Comparison of ENCODE assay signal across 8 cellular contexts in the genomic region with DNA sequence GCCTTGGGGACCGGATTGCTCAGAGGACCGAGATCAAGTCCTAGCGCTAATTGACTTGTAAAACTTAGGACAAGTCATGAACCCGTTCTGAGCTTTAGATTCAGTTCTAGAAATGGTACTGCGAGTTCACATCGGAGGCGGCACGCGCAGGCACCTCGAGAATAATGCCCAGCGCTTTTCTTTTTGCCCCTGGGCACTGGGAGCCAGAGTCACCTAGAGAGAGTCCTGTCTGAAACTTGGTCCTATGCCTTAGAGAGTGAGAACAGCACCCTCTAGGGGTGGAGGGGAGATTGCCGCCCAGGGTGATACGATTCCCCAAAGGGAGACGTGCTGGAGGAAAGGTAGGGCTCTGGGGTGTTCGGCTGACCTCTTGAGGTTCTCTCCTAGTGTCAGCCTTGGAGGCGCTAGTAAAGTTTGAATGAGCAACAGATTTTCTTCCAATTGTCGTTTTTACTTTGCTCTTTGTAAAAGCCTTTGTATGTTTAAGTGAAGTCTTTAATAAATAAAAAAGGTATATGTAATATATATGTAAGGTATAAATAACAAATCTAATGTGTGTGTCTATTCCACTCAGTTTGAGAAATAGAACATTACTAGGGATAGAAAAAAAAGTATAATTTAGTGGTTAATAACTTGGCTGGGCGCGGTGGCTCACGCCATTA. TPM values are rescaled to one million over a fixed set of nuclear protein-coding genes. Genes with fewer than 3 reads are reported as not detected.
DNase-seq lines count a peak whose midpoint lies in the region; ATAC-seq and TF ChIP-seq lines count a peak whose summit lies in the region.

No MANE protein-coding gene starts in this region.

- peaks cover 14% of the 10 kb centered on the region for H3F3A ChIP-seq in MM.1S (ENCODE audit: insufficient read depth, low read length)

- H3K9me2 ChIP-seq in MM.1S (replicated peaks; ENCODE audit: insufficient read depth, low read length): no peaks in the 10 kb centered on the region

- ATAC-seq in thoracic aorta (ENCODE audit: insufficient number of reproducible peaks, low FRiP score, low read depth): peak; percentile 80

- DNase-seq in GDM1 (lab: John Stamatoyannopoulos, UW) (peak; percentile 81), MM.1S (peak; percentile 99), SIG-M5 (lab: John Stamatoyannopoulos, UW) (peak; percentile 59), glomerular visceral epithelial cell (ENCODE audit: extremely low spot score) (peak; percentile 89), osteoblast (ENCODE audit: insufficient read length, low spot score, missing footprints) (peak; percentile 97), thoracic aorta (ENCODE audit: low spot score) (peak; percentile 65)
- peak; percentile 89 for DNase-seq in activated naive CD4-positive, alpha-beta T cell treated with Interleukin-2 at 50 U/mL for 16 hours

- peaks cover 32% of the 10 kb centered on the region for H3K79me2 ChIP-seq in MM.1S (ENCODE audit: low read length)
- H3K79me2 ChIP-seq in osteoblast (ENCODE audit: insufficient read depth, low read length): peaks cover 22% of the 10 kb centered on the region

- peak overlapping the region; percentile 96 for H3K4me3 ChIP-seq in HEK293 (ENCODE audit: low read depth, low read length)
- H3K4me3 ChIP-seq in MM.1S (ENCODE audit: low read length): peak overlapping the region; percentile 99
- H3K4me3 ChIP-seq in osteoblast (ENCODE audit: insufficient read depth, low read length): peak overlapping the region; percentile 87
- H3K4me3 ChIP-seq in thoracic aorta: peak overlapping the region; percentile 82

- peak overlapping the region; percentile 97 for H2AFZ ChIP-seq in MM.1S (ENCODE audit: low read length)
- peak overlapping the region; percentile 100 for H2AFZ ChIP-seq in osteoblast (ENCODE audit: low read length)

- H3K4me1 ChIP-seq in HEK293 (ENCODE audit: control insufficient read depth, insufficient read depth, low read length) (no peaks in the 10 kb centered on the region), MM.1S (ENCODE audit: low read length) (no peaks in the 10 kb centered on the region), osteoblast (ENCODE audit: insufficient read depth, low read length) (peaks cover 21% of the 10 kb centered on the region), thoracic aorta (ENCODE audit: control insufficient read depth in 1 of 2, low read depth in 2 of 2) (peaks cover 3 to 11% of the 10 kb centered on the region in 2 donors)

- H3K4me2 ChIP-seq in MM.1S (ENCODE audit: low read depth, low read length) (peak overlapping the region; percentile 98), osteoblast (ENCODE audit: insufficient read depth, low read length) (peak overlapping the region; percentile 100)

- H3K27me3 ChIP-seq in MM.1S (replicated peaks; ENCODE audit: insufficient read depth, low read length) (no peaks in the 10 kb centered on the region), osteoblast (ENCODE audit: insufficient read depth, low read length) (no peaks in the 10 kb centered on the region), thoracic aorta (replicated peaks; ENCODE audit: insufficient read depth) (no peaks in the 10 kb centered on the region)

- peak overlapping the region; percentile 76 for H3K9ac ChIP-seq in MM.1S (ENCODE audit: low read length)

- TF ChIP-seq CTCF in HEK293 (tag by site-specific recombination; IDR thresholded peaks at IDR 0.05) (peak; percentile 73), MM.1S (IDR thresholded peaks at IDR 0.05; ENCODE audit: low read length) (peak; percentile 99), osteoblast (IDR thresholded peaks at IDR 0.05; ENCODE audit: extremely low read depth, low read depth, low read length) (peak; percentile 98), thoracic aorta (IDR thresholded peaks at IDR 0.05) (peak; percentile 89)

- no peaks in the 10 kb centered on the region for H3K9me3 ChIP-seq in HEK293 (ENCODE audit: control insufficient read depth, insufficient read depth, low read depth, low read length)
- no peaks in the 10 kb centered on the region for H3K9me3 ChIP-seq in MM.1S (replicated peaks; ENCODE audit: insufficient read depth, low read length)
- no peaks in the 10 kb centered on the region for H3K9me3 ChIP-seq in osteoblast (ENCODE audit: low read depth, low read length)
- H3K9me3 ChIP-seq in thoracic aorta: no peaks in the 10 kb centered on the region

- POLR2A ChIA-PET in HEK293 (lab: Yijun Ruan, JAX): interaction anchor here (0.8 to 1.0 kb wide), 3 partner anchors 9 to 73 kb away, joined by 3 to 4 read pairs (median 3); a partner anchor contains a TSS

- peaks cover 0 to 8% of the 10 kb centered on the region in 2 experiments; a peak in 1 of 3 replicates for H3K36me3 ChIP-seq in HEK293 (ENCODE audit: control insufficient read depth in 2 of 2, insufficient read depth in 1 of 2, low read length in 2 of 2)
- H3K36me3 ChIP-seq in MM.1S (replicated peaks; ENCODE audit: insufficient read depth, low read length): no peaks in the 10 kb centered on the region
- peaks cover under 1% of the 10 kb centered on the region for H3K36me3 ChIP-seq in osteoblast (ENCODE audit: insufficient read depth, low read length)
- peaks cover 4% of the 10 kb centered on the region for H3K36me3 ChIP-seq in thoracic aorta

- H4K20me1 ChIP-seq in MM.1S (ENCODE audit: insufficient read depth, low read length): no peaks in the 10 kb centered on the region
- H4K20me1 ChIP-seq in osteoblast (ENCODE audit: insufficient read depth, low read length): peaks cover 10% of the 10 kb centered on the region

- CTCF ChIA-PET in HEK293 (lab: Yijun Ruan, JAX): interaction anchor here (0.5 to 1.5 kb wide), 27 partner anchors 9 to 765 kb away, joined by 3 to 6 read pairs (median 3); a partner anchor contains a TSS

- H3K27ac ChIP-seq in HEK293 (ENCODE audit: extremely low read depth, low read depth, low read length): peak overlapping the region; percentile 58; the same call in 1 of the 2 replicates
- H3K27ac ChIP-seq in MM.1S (ENCODE audit: low read length): peak overlapping the region; percentile 86; the same call in 1 of the 2 replicates
- peak overlapping the region; percentile 95 for H3K27ac ChIP-seq in osteoblast (ENCODE audit: low read depth, low read length)
- peak overlapping the region; percentile 18 to 28 for H3K27ac ChIP-seq in thoracic aorta

TF ChIP-seq in HEK293, 187 proteins besides CTCF, POLR2A, EP300 and RAD21 (continues in another document):
- TF ChIP-seq TCF7L2 (IDR thresholded peaks at IDR 0.05; ENCODE audit: borderline replicate concordance, low read depth, low read length) (no peak), ZNF266 (tag by site-specific recombination; IDR thresholded peaks at IDR 0.05; ENCODE audit: low read depth) (no peak), ZNF274 (IDR thresholded peaks at IDR 0.05; ENCODE audit: low read length) (no peak), ZNF274 (tag by site-specific recombination; IDR thresholded peaks at IDR 0.05; ENCODE audit: borderline replicate concordance) (no peak), KLF8 (tag by site-specific recombination; IDR thresholded peaks at IDR 0.05) (no peak), ZNF514 (tag by site-specific recombination; IDR thresholded peaks at IDR 0.05) (no peak), EGR2 (tag by site-specific recombination; IDR thresholded peaks at IDR 0.05; ENCODE audit: low read depth) (no peak), ZNF791 (tag by site-specific recombination; IDR thresholded peaks at IDR 0.05) (no peak), ZNF10 (tag by site-specific recombination; IDR thresholded peaks at IDR 0.05) (no peak)
- TF ChIP-seq, protein P1, sequence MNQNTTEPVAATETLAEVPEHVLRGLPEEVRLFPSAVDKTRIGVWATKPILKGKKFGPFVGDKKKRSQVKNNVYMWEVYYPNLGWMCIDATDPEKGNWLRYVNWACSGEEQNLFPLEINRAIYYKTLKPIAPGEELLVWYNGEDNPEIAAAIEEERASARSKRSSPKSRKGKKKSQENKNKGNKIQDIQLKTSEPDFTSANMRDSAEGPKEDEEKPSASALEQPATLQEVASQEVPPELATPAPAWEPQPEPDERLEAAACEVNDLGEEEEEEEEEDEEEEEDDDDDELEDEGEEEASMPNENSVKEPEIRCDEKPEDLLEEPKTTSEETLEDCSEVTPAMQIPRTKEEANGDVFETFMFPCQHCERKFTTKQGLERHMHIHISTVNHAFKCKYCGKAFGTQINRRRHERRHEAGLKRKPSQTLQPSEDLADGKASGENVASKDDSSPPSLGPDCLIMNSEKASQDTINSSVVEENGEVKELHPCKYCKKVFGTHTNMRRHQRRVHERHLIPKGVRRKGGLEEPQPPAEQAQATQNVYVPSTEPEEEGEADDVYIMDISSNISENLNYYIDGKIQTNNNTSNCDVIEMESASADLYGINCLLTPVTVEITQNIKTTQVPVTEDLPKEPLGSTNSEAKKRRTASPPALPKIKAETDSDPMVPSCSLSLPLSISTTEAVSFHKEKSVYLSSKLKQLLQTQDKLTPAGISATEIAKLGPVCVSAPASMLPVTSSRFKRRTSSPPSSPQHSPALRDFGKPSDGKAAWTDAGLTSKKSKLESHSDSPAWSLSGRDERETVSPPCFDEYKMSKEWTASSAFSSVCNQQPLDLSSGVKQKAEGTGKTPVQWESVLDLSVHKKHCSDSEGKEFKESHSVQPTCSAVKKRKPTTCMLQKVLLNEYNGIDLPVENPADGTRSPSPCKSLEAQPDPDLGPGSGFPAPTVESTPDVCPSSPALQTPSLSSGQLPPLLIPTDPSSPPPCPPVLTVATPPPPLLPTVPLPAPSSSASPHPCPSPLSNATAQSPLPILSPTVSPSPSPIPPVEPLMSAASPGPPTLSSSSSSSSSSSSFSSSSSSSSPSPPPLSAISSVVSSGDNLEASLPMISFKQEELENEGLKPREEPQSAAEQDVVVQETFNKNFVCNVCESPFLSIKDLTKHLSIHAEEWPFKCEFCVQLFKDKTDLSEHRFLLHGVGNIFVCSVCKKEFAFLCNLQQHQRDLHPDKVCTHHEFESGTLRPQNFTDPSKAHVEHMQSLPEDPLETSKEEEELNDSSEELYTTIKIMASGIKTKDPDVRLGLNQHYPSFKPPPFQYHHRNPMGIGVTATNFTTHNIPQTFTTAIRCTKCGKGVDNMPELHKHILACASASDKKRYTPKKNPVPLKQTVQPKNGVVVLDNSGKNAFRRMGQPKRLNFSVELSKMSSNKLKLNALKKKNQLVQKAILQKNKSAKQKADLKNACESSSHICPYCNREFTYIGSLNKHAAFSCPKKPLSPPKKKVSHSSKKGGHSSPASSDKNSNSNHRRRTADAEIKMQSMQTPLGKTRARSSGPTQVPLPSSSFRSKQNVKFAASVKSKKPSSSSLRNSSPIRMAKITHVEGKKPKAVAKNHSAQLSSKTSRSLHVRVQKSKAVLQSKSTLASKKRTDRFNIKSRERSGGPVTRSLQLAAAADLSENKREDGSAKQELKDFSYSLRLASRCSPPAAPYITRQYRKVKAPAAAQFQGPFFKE (tag by site-specific recombination; IDR thresholded peaks at IDR 0.05; ENCODE audit: borderline replicate concordance): no peak

RNA-seq across cellular contexts. Expression of a gene that starts 0.8 kb away (rescaled TPM):
- total RNA-seq in osteoblast (2.7 and 3.3 TPM in 2 replicates), thoracic aorta (1 to 10 TPM; 3.8 to 4.0 TPM)

RNA-seq across cellular contexts. Expression of a gene that starts 1.5 kb away (rescaled TPM):
- 26.8 and 28.9 TPM in 2 replicates for total RNA-seq in osteoblast
- total RNA-seq in thoracic aorta: 10 to 100 TPM; 52.0 to 55.0 TPM

RNA-seq across cellular contexts. Expression of a gene that starts 11.1 kb away (rescaled TPM):
- total RNA-seq in osteoblast (not detected in 2 replicates), thoracic aorta (not detected)

RNA-seq across cellular contexts. Expression of a gene that starts 20.9 kb away (rescaled TPM):
- total RNA-seq in osteoblast: not detected in 2 replicates
- not detected for total RNA-seq in thoracic aorta

RNA-seq across cellular contexts. Expression of a gene that starts 25.5 kb away (rescaled TPM):
- total RNA-seq in osteoblast (not detected in 2 replicates), thoracic aorta (not detected)

Comparison
In these comparisons a context has a peak if more than half of its experiments do, and no peak if none do; other contexts are left out.
1. Peak in every context shown above with its lines: DNase-seq, ATAC-seq, H3K4me3 ChIP-seq and H3K27ac ChIP-seq.
2. H3K27ac ChIP-seq: peak in every context shown above with its lines; median percentile 95 in osteoblast; 86 in MM.1S; 58 in HEK293; 23 in thoracic aorta.